ENCODE assay signal across 24 cellular contexts in genomic region chr22:37291559-37292298, GRCh38. TPM values are rescaled to one million over a fixed set of nuclear protein-coding genes. Genes with fewer than 3 reads are reported as not detected.
A peak's percentile ranks its signal among the peaks of the same experiment; 100 is the strongest.
DNase-seq lines count a peak whose midpoint lies in the region; ATAC-seq and TF ChIP-seq lines count a peak whose summit lies in the region.
"Had no signal": no experiment of that assay in that cellular context is flagged by ENCODE, and none has a peak within 500 bp of the region (broad histone marks: within the 10 kb centered on the region; RNA-seq: fewer than 3 reads in every experiment).

No MANE protein-coding gene starts in this region.

- intact Hi-C loops in CD4-positive, alpha-beta T cell (cut with DNase I, micrococcal nuclease): no loop called here
- intact Hi-C loops in activated CD8-positive, alpha-beta T cell treated with anti-CD3 and anti-CD28 coated beads for 36 hours (cut with micrococcal nuclease): no loop called here
- intact Hi-C loops in transverse colon (cut with DNase I; ENCODE audit: low total_unique reads): no loop called here

- no peaks in the 10 kb centered on the region for H3K27me3 ChIP-seq in CD4-positive, alpha-beta T cell (ENCODE audit: control insufficient read depth, insufficient read depth, low read length)
- H3K27me3 ChIP-seq in MM.1S (replicated peaks; ENCODE audit: insufficient read depth, low read length) (no peaks in the 10 kb centered on the region), transverse colon (no peaks in the 10 kb centered on the region)
- H3K27me3 ChIP-seq: breast epithelium had no signal

- no peak for DNase-seq in activated CD4-positive, alpha-beta T cell treated with anti-CD3 and anti-CD28 coated beads, Interleukin-2, amount 10 ng/mL, durations not matched to agents 7 days and 5 days
- DNase-seq in activated CD4-positive, alpha-beta T cell treated with anti-CD3 and anti-CD28 coated beads for 4 hours: no peak
- DNase-seq in CD4-positive, alpha-beta T cell: no peak
- no peak for DNase-seq in activated CD8-positive, alpha-beta T cell treated with anti-CD3 and anti-CD28 coated beads for 36 hours
- no peak for DNase-seq in naive B cell
- no peak for DNase-seq in MM.1S
- no peak for DNase-seq in transverse colon
- DNase-seq in dedifferentiated amniotic fluid mesenchymal stem cell (ENCODE audit: extremely low spot score): no peak
- DNase-seq: activated CD4-positive, alpha-beta T cell treated with anti-CD3 and anti-CD28 coated beads, Interleukin-2, amount 50 U/mL, for 48 hours; BE2C; DMS 273 treated with DMSO at 0.1 percent for 48 hours; NCI-H1417; NCI-H2081 treated with DMSO at 0.1 percent for 48 hours; NCI-H446 treated with DMSO at 0.1 percent for 48 hours; nephron progenitor cell; PC-9; posterior cingulate gyrus; SHP77 treated with DMSO at 0.1 percent for 48 hours; sigmoid colon; stimulated activated CD8-positive, alpha-beta memory T cell treated with anti-CD3 and anti-CD28 coated beads, Interleukin-4, amount 100 ng/mL, for 48 hours had no signal

- peak overlapping the region; percentile 62 for H3K27ac Mint-ChIP-seq in activated CD4-positive, alpha-beta T cell treated with anti-CD3 and anti-CD28 coated beads, Interleukin-2, amount 10 ng/mL, durations not matched to agents 7 days and 5 days
- peak overlapping the region; percentile 75 for H3K27ac Mint-ChIP-seq in CD4-positive, alpha-beta T cell
- peak overlapping the region; percentile 52 for H3K27ac Mint-ChIP-seq in activated CD8-positive, alpha-beta T cell treated with anti-CD3 and anti-CD28 coated beads for 36 hours
- H3K27ac Mint-ChIP-seq in naive B cell: peak overlapping the region in 4 of 6 donors; percentile 3 to 80 (median 62)
- H3K27ac Mint-ChIP-seq: nephron progenitor cell had no signal

- no peak for TF ChIP-seq EP300 in transverse colon (IDR thresholded peaks at IDR 0.05; ENCODE audit: low read depth)

- no peaks in the 10 kb centered on the region for H3K9me3 ChIP-seq in CD4-positive, alpha-beta T cell (ENCODE audit: control insufficient read depth, low read length)
- H3K9me3 ChIP-seq in MM.1S (replicated peaks; ENCODE audit: insufficient read depth, low read length) (no peaks in the 10 kb centered on the region), transverse colon (no peaks in the 10 kb centered on the region)
- H3K9me3 ChIP-seq: A549, breast epithelium had no signal

- no peaks in the 10 kb centered on the region for H3K4me1 ChIP-seq in MM.1S (ENCODE audit: low read length)
- H3K4me1 ChIP-seq in transverse colon: no peaks in the 10 kb centered on the region
- H3K4me1 ChIP-seq: A549, BE2C, breast epithelium, sigmoid colon had no signal

- H3K36me3 ChIP-seq in MM.1S (replicated peaks; ENCODE audit: insufficient read depth, low read length): no peaks in the 10 kb centered on the region
- H3K36me3 ChIP-seq in transverse colon: no peaks in the 10 kb centered on the region
- H3K36me3 ChIP-seq: BE2C, breast epithelium, sigmoid colon had no signal

- H3K4me1 Mint-ChIP-seq in activated CD4-positive, alpha-beta T cell treated with anti-CD3 and anti-CD28 coated beads, Interleukin-2, amount 10 ng/mL, durations not matched to agents 7 days and 5 days: peaks cover 76% of the 10 kb centered on the region
- peaks cover 67% of the 10 kb centered on the region for H3K4me1 Mint-ChIP-seq in CD4-positive, alpha-beta T cell (ENCODE audit: low read depth)
- peaks cover 76% of the 10 kb centered on the region for H3K4me1 Mint-ChIP-seq in activated CD8-positive, alpha-beta T cell treated with anti-CD3 and anti-CD28 coated beads for 36 hours (ENCODE audit: low read depth)
- H3K4me1 Mint-ChIP-seq in naive B cell: peaks cover 69 to 89% (median 84%) of the 10 kb centered on the region in 3 donors
- H3K4me1 Mint-ChIP-seq: nephron progenitor cell had no signal

- H3K9me2 ChIP-seq in MM.1S (replicated peaks; ENCODE audit: insufficient read depth, low read length): no peaks in the 10 kb centered on the region

- no peak for TF ChIP-seq POLR2A in transverse colon (IDR thresholded peaks at IDR 0.05)

- WGBS in transverse colon (ENCODE audit: low coverage in 1 of 2), 2 donors: 93 to 100% methylated on average over 4 to 5 of the region's 5 CpGs

- no peaks in the 10 kb centered on the region for H3K27me3 Mint-ChIP-seq in activated CD4-positive, alpha-beta T cell treated with anti-CD3 and anti-CD28 coated beads, Interleukin-2, amount 10 ng/mL, durations not matched to agents 7 days and 5 days
- H3K27me3 Mint-ChIP-seq in CD4-positive, alpha-beta T cell: no peaks in the 10 kb centered on the region
- H3K27me3 Mint-ChIP-seq in activated CD8-positive, alpha-beta T cell treated with anti-CD3 and anti-CD28 coated beads for 36 hours: no peaks in the 10 kb centered on the region
- H3K27me3 Mint-ChIP-seq in naive B cell: no peaks in the 10 kb centered on the region

- TF ChIP-seq CTCF in CD4-positive, alpha-beta T cell (IDR thresholded peaks at IDR 0.05): no peak
- no peak for TF ChIP-seq CTCF in activated CD8-positive, alpha-beta T cell treated with anti-CD3 and anti-CD28 coated beads for 36 hours (IDR thresholded peaks at IDR 0.05)
- TF ChIP-seq CTCF in MM.1S (IDR thresholded peaks at IDR 0.05; ENCODE audit: low read length) (no peak), transverse colon (IDR thresholded peaks at IDR 0.05) (no peak)

- peaks cover 90% of the 10 kb centered on the region for H3K36me3 Mint-ChIP-seq in activated CD4-positive, alpha-beta T cell treated with anti-CD3 and anti-CD28 coated beads, Interleukin-2, amount 10 ng/mL, durations not matched to agents 7 days and 5 days (ENCODE audit: low read depth)
- H3K36me3 Mint-ChIP-seq in CD4-positive, alpha-beta T cell (ENCODE audit: low read depth): peaks cover 93% of the 10 kb centered on the region
- H3K36me3 Mint-ChIP-seq in activated CD8-positive, alpha-beta T cell treated with anti-CD3 and anti-CD28 coated beads for 36 hours (ENCODE audit: low read depth): peaks cover 40% of the 10 kb centered on the region
- peaks cover 29 to 31% of the 10 kb centered on the region in 2 donors for H3K36me3 Mint-ChIP-seq in naive B cell

- H2AFZ ChIP-seq in MM.1S (ENCODE audit: low read length): no peak overlapping the region
- H2AFZ ChIP-seq: PC-9 had no signal

- no peak overlapping the region for H3K4me2 ChIP-seq in MM.1S (ENCODE audit: low read depth, low read length)
- H3K4me2 ChIP-seq: A549, PC-9 had no signal

- peak overlapping the region; percentile 10 for H3K27ac ChIP-seq in CD4-positive, alpha-beta T cell (ENCODE audit: low read depth, low read length)
- H3K27ac ChIP-seq in MM.1S (ENCODE audit: low read length): no peak overlapping the region
- no peak overlapping the region for H3K27ac ChIP-seq in transverse colon
- H3K27ac ChIP-seq: A549, breast epithelium, coronary artery, heart left ventricle, PC-9, sigmoid colon had no signal

- POLR2A ChIA-PET in activated CD4-positive, alpha-beta T cell treated with anti-CD3 and anti-CD28 coated beads, Interleukin-2, amount 10 ng/mL, durations not matched to agents 7 days and 5 days (lab: Charles Lee): no interaction called here
- POLR2A ChIA-PET in CD4-positive, alpha-beta T cell (lab: Charles Lee): interaction anchor here (1.7 kb wide), 1 partner anchor 9 kb away, joined by 7 read pairs; no protein-coding TSS in a partner anchor
- POLR2A ChIA-PET in activated CD8-positive, alpha-beta T cell treated with anti-CD3 and anti-CD28 coated beads for 36 hours (lab: Charles Lee): interaction anchor here (1.3 to 1.8 kb wide), 3 partner anchors 9 to 13 kb away, joined by 3 to 7 read pairs (median 6); partner anchors contain the start of gene CYTH4

- CTCF ChIA-PET in activated CD4-positive, alpha-beta T cell treated with anti-CD3 and anti-CD28 coated beads, Interleukin-2, amount 10 ng/mL, durations not matched to agents 7 days and 5 days (lab: Charles Lee): interaction anchor here (0.8 to 1.0 kb wide), 2 partner anchors 8 to 18 kb away, joined by 4 read pairs; no protein-coding TSS in a partner anchor
- CTCF ChIA-PET in CD4-positive, alpha-beta T cell (lab: Charles Lee): no interaction called here
- CTCF ChIA-PET in activated CD8-positive, alpha-beta T cell treated with anti-CD3 and anti-CD28 coated beads for 36 hours (lab: Charles Lee): interaction anchor here (1.3 kb wide), 1 partner anchor 32 kb away, joined by 4 read pairs; no protein-coding TSS in a partner anchor

- peaks cover 3% of the 10 kb centered on the region for H3K9me3 Mint-ChIP-seq in activated CD4-positive, alpha-beta T cell treated with anti-CD3 and anti-CD28 coated beads, Interleukin-2, amount 10 ng/mL, durations not matched to agents 7 days and 5 days
- H3K9me3 Mint-ChIP-seq in CD4-positive, alpha-beta T cell: no peaks in the 10 kb centered on the region
- peaks cover 2% of the 10 kb centered on the region for H3K9me3 Mint-ChIP-seq in activated CD8-positive, alpha-beta T cell treated with anti-CD3 and anti-CD28 coated beads for 36 hours
- H3K9me3 Mint-ChIP-seq in naive B cell: peaks cover 0 to 8% (median 4%) of the 10 kb centered on the region in 7 donors

- H3K4me3 Mint-ChIP-seq in activated CD4-positive, alpha-beta T cell treated with anti-CD3 and anti-CD28 coated beads, Interleukin-2, amount 10 ng/mL, durations not matched to agents 7 days and 5 days: no peak overlapping the region
- no peak overlapping the region for H3K4me3 Mint-ChIP-seq in CD4-positive, alpha-beta T cell
- H3K4me3 Mint-ChIP-seq in activated CD8-positive, alpha-beta T cell treated with anti-CD3 and anti-CD28 coated beads for 36 hours: no peak overlapping the region
- H3K4me3 Mint-ChIP-seq in naive B cell: no peak overlapping the region
- H3K4me3 Mint-ChIP-seq: nephron progenitor cell had no signal

- H4K20me1 ChIP-seq in MM.1S (ENCODE audit: insufficient read depth, low read length): no peaks in the 10 kb centered on the region

- ATAC-seq in CD4-positive, alpha-beta T cell (ENCODE audit: poor library complexity): no peak
- no peak for ATAC-seq in activated CD8-positive, alpha-beta T cell treated with anti-CD3 and anti-CD28 coated beads for 36 hours
- no peak for ATAC-seq in naive B cell (ENCODE audit: low read depth in 2 of 2)
- ATAC-seq: A549 had no signal

- no peak overlapping the region for H3K4me3 ChIP-seq in MM.1S (ENCODE audit: low read length)
- H3K4me3 ChIP-seq in transverse colon: no peak overlapping the region
- H3K4me3 ChIP-seq: A549, breast epithelium, coronary artery, heart left ventricle, PC-9, sigmoid colon had no signal

- no peaks in the 10 kb centered on the region for H3K79me2 ChIP-seq in MM.1S (ENCODE audit: low read length)

- H3F3A ChIP-seq in MM.1S (ENCODE audit: insufficient read depth, low read length): no peaks in the 10 kb centered on the region

- H3K9ac ChIP-seq in MM.1S (ENCODE audit: low read length): no peak overlapping the region

- in situ Hi-C loops in transverse colon (cut with MboI; ENCODE audit: low pct_ligation_motif_present in 1 of 4, low pct_unique_long_range_greater_than_20kb in 1 of 4, low sequenced_read_pairs in 3 of 4): no loop called here

RNA-seq across cellular contexts. Expression of gene CYTH4, which starts 9.4 kb away (rescaled TPM):
- 100 to 1,000 TPM; 106 to 110 TPM for total RNA-seq in activated CD4-positive, alpha-beta T cell treated with anti-CD3 and anti-CD28 coated beads, Interleukin-2, amount 10 ng/mL, durations not matched to agents 7 days and 5 days
- 100 to 1,000 TPM; 134 to 138 TPM for total RNA-seq in CD4-positive, alpha-beta T cell
- 10 to 100 TPM; 33.2 to 33.4 TPM for total RNA-seq in activated CD8-positive, alpha-beta T cell treated with anti-CD3 and anti-CD28 coated beads for 36 hours
- polyA plus RNA-seq in naive B cell (ENCODE audit: low read depth in 6 of 6): 10 to 100 TPM; 29.3 to 74.9 (median 46.1) TPM
- 10 to 100 TPM in 2 of 4 donors, 1 to 10 TPM in 2; 1.4 to 26.9 (median 10.6) TPM for total RNA-seq in transverse colon
- total RNA-seq: PC-9 had no signal

RNA-seq across cellular contexts. Expression of gene RAC2, which starts 47.7 kb away (rescaled TPM):
- 1,000 to 10,000 TPM; 1,015 to 1,117 TPM for total RNA-seq in activated CD4-positive, alpha-beta T cell treated with anti-CD3 and anti-CD28 coated beads, Interleukin-2, amount 10 ng/mL, durations not matched to agents 7 days and 5 days
- total RNA-seq in CD4-positive, alpha-beta T cell: 100 to 1,000 TPM; 174 to 180 TPM
- total RNA-seq in activated CD8-positive, alpha-beta T cell treated with anti-CD3 and anti-CD28 coated beads for 36 hours: 100 to 1,000 TPM; 699 to 717 TPM
- polyA plus RNA-seq in naive B cell (ENCODE audit: low read depth in 6 of 6): 100 to 1,000 TPM; 671 to 842 (median 780) TPM
- total RNA-seq in transverse colon: 10 to 100 TPM in 3 of 4 donors, 1 to 10 TPM in 1; 5.2 to 36.3 (median 24.0) TPM

Comparison
In these comparisons a context has a peak if more than half of its experiments do, and no peak if none do; other contexts are left out.
1. RNA of gene RAC2, which starts 47.7 kb away (total RNA-seq): 1,015 to 1,117 TPM in activated CD4-positive, alpha-beta T cell treated with anti-CD3 and anti-CD28 coated beads, Interleukin-2, amount 10 ng/mL, durations not matched to agents 7 days and 5 days, 699 to 717 TPM in activated CD8-positive, alpha-beta T cell treated with anti-CD3 and anti-CD28 coated beads for 36 hours and 174 to 180 TPM in CD4-positive, alpha-beta T cell; 5.2 to 36.3 TPM in transverse colon; every median in the first group is over 4 times any median in the second.
2. Peak in every context shown above with its lines, with median percentiles within 50 percentile points of each other: H3K27ac Mint-ChIP-seq.